Comparison of ENCODE assay signal across 8 cellular contexts in the genomic region with DNA sequence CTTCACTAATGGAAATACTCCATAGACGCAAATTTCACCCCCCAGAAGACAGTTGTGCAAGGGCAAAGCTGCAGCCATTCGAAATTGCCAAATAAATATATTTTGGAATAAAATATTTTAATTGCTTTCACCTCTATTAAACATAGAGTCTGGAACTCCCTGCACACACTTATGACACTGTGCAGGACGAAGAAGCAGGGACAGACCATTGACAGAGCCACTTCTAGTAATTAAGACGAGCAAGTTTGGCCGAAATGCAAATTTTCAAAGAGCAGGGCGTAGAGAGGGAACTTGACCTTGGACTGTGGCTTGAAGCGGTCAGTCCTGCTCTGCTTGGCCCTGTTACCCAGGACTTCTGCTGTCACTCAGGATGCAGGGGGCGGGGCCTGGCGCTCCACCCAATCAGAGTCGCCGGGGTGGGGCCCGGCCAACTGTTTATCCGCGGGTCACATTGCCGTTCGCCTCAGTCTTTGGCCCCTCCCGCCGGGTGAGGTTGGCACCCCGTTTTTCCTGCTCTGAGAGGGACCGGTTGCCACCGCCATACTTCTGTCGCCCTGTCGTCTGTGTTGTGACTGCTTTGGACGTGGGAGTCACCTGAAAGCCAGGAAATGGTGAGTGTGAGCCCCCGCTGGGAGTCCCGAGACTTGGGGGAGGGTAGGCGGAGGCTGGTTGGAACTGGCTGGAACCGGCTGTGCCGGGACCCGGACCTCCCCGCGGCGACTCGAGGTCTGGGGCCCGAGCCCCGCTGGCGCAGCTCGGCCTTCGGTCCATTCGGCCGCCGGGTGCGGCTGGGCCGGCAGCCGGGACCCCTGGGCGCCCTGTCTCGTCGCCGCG. TPM values are rescaled to one million over a fixed set of nuclear protein-coding genes. Genes with fewer than 3 reads are reported as not detected.
A peak's percentile ranks its signal among the peaks of the same experiment; 100 is the strongest.
DNase-seq lines count a peak whose midpoint lies in the region; ATAC-seq and TF ChIP-seq lines count a peak whose summit lies in the region.

A gene (plus strand): TSS at position 466 of the 834 bp plus-strand sequence. CDS start 143 bp downstream, at position 609.

- H3K4me1 ChIP-seq in mononuclear cell (ENCODE audit: insufficient read depth, low read length), result peaks cover 13% of the 10 kb centered on the region

- TF ChIP-seq CTCF in epithelial cell of proximal tubule (conservative IDR thresholded peaks at IDR 0.05; ENCODE audit: low read depth, low read length), result no peak

- peak; percentile 95 for ATAC-seq in HG02798 (IDR thresholded peaks at IDR 0.05; ENCODE audit: poor library complexity, unreplicated experiment)

- no peaks in the 10 kb centered on the region for H3K27me3 ChIP-seq in mononuclear cell (ENCODE audit: insufficient read depth, low read length)

- DNase-seq in GM04504 (ENCODE audit: low read depth) (peak; percentile 87), NCI-H82 (lab: John Stamatoyannopoulos, UW) (peak; percentile 80), epithelial cell of proximal tubule (ENCODE audit: low read depth) (no peak)
- peak; percentile 67 for DNase-seq in activated T-cell treated with anti-CD3 and anti-CD28 coated beads, Interleukin-2, amount 50 U/mL, for 1 hour
- DNase-seq in stimulated activated CD8-positive, alpha-beta memory T cell treated with anti-CD3 and anti-CD28 coated beads, Interleukin-15, amount 100 ng/mL, for 4 hours (ENCODE audit: low read depth in 2 of 2), result peak; percentile 38 to 46
- no peak for DNase-seq in NK-92 treated with Interleukin-12 subunit alpha and Interleukin-12 subunit beta, amount 100 ng/mL, for 24 hours (lab: John Stamatoyannopoulos, UW)

- peak within 1 kb of the TSS; percentile 66 for H3K4me3 ChIP-seq in epithelial cell of proximal tubule (ENCODE audit: low read depth, low read length)
- peak within 1 kb of the TSS; percentile 83 for H3K4me3 ChIP-seq in mononuclear cell (ENCODE audit: low read length)

- H3K9me3 ChIP-seq in mononuclear cell (ENCODE audit: low read depth, low read length), result no peaks in the 10 kb centered on the region

RNA-seq across cellular contexts. Expression of the gene that starts here (rescaled TPM):
- 0.86 and 0.94 TPM in 2 replicates for total RNA-seq in epithelial cell of proximal tubule
- total RNA-seq in mononuclear cell, result 32.2 TPM

Comparison
In these comparisons a context has a peak if more than half of its experiments do, and no peak if none do; other contexts are left out.
1. RNA of the gene that starts here (total RNA-seq): 32.2 TPM in mononuclear cell (single experiment); 0.86 to 0.94 TPM in epithelial cell of proximal tubule; every median in the first group is over 10 times any median in the second.
2. DNase-seq: peak in GM04504 (single experiment), NCI-H82 (single experiment), activated T-cell treated with anti-CD3 and anti-CD28 coated beads, Interleukin-2, amount 50 U/mL, for 1 hour (single experiment) and stimulated activated CD8-positive, alpha-beta memory T cell treated with anti-CD3 and anti-CD28 coated beads, Interleukin-15, amount 100 ng/mL, for 4 hours (2 of 2); none in epithelial cell of proximal tubule (single experiment) and NK-92 treated with Interleukin-12 subunit alpha and Interleukin-12 subunit beta, amount 100 ng/mL, for 24 hours (single experiment).